Comparison of ENCODE assay signal across 8 cellular contexts in genomic region chr16:24075929-24076716, GRCh38.
A peak's percentile ranks its signal among the peaks of the same experiment; 100 is the strongest.
DNase-seq lines count a peak whose midpoint lies in the region; ATAC-seq, FAIRE-seq and TF ChIP-seq lines count a peak whose summit lies in the region.

No MANE protein-coding gene starts in this region.

- no peak overlapping the region for H3K4me3 ChIP-seq in HCT116 (replicated peaks in 1 of 2; ENCODE audit: low read depth in 1 of 2, low read length in 2 of 2)
- H3K4me3 ChIP-seq in RWPE2 (ENCODE audit: severe bottlenecking), result no peak overlapping the region
- no peak overlapping the region for H3K4me3 ChIP-seq in mesendoderm (ENCODE audit: low read length)
- H3K4me3 ChIP-seq in ovary, result no peak overlapping the region

- H3K27ac ChIP-seq in HCT116 (ENCODE audit: low read depth, low read length) (no peak overlapping the region), RWPE2 (ENCODE audit: poor library complexity, severe bottlenecking) (no peak overlapping the region), mesendoderm (ENCODE audit: low read depth, low read length) (no peak overlapping the region), ovary (no peak overlapping the region)

- H4K20me1 ChIP-seq in HCT116 (ENCODE audit: insufficient read depth), result no peaks in the 10 kb centered on the region

- DNase-seq in GM12891 (ENCODE audit: insufficient read length, low spot score) (no peak), HCT116 (ENCODE audit: low read depth, low spot score) (peak; percentile 10), RWPE2 (ENCODE audit: low spot score) (no peak), mesendoderm (peak; percentile 93), NCI-H1105 (lab: John Stamatoyannopoulos, UW) (no peak), NCI-H1694 treated with DMSO at 0.1 percent for 48 hours (lab: John Stamatoyannopoulos, UW) (no peak), ovary (no peak), NCI-H2081 (lab: John Stamatoyannopoulos, UW) (no peak)

- no peaks in the 10 kb centered on the region for H3K79me1 ChIP-seq in mesendoderm (ENCODE audit: low read length)

- H3K36me3 ChIP-seq in HCT116 (ENCODE audit: control insufficient read depth in 1 of 2, insufficient read depth in 2 of 2, low read length in 2 of 2) (no peaks in the 10 kb centered on the region), RWPE2 (ENCODE audit: low read depth) (no peaks in the 10 kb centered on the region), mesendoderm (ENCODE audit: control insufficient read depth, insufficient read depth, low read length) (no peaks in the 10 kb centered on the region), ovary (no peaks in the 10 kb centered on the region)

- no peak overlapping the region for H2AFZ ChIP-seq in HCT116 (ENCODE audit: low read depth, low read length, poor library complexity, severe bottlenecking)

- peak overlapping the region; percentile 84 for H4K8ac ChIP-seq in mesendoderm (ENCODE audit: low read depth, low read length)

- no peak overlapping the region for H2AK5ac ChIP-seq in mesendoderm (ENCODE audit: low read length)

- CTCF ChIA-PET in HCT116 (lab: Charles Lee), result no interaction called here

- ATAC-seq in HCT116 (peak; percentile 65), RWPE2 (ENCODE audit: low read depth) (peak; percentile 64)

- H3K4ac ChIP-seq in mesendoderm (ENCODE audit: low read depth, low read length), result no peak overlapping the region

- H3K79me2 ChIP-seq in HCT116 (ENCODE audit: insufficient read depth, low read length), result no peaks in the 10 kb centered on the region
- H3K79me2 ChIP-seq in mesendoderm (ENCODE audit: control insufficient read depth, insufficient read depth, low read length), result no peaks in the 10 kb centered on the region

- TF ChIP-seq RAD21 in HCT116 (IDR thresholded peaks at IDR 0.05; ENCODE audit: low read depth), result no peak

- no peak for TF ChIP-seq EP300 in ovary (IDR thresholded peaks at IDR 0.05)

- no peak overlapping the region for H3K23ac ChIP-seq in mesendoderm (ENCODE audit: low read length)

- no peak overlapping the region for H2BK5ac ChIP-seq in mesendoderm (ENCODE audit: low read length)

- WGBS in mesendoderm (ENCODE audit: extremely low coverage, insufficient coverage, low lambda C conversion rate), result no CpG with 5 or more reads among the region's 6 CpGs
- 30 to 42% (median 33%) methylated on average over 6 of the region's 6 CpGs for WGBS in ovary, 3 donors

- RAD21 ChIA-PET in HCT116 (lab: Charles Lee; ENCODE audit: low non-redundant PET in 1 of 2, low total read pairs in 2 of 2, uncharacterized antibody in 2 of 2, unreplicated experiment in 2 of 2), result no interaction called here

- no peak overlapping the region for H3K56ac ChIP-seq in mesendoderm (ENCODE audit: low read length)

- POLR2A ChIA-PET in HCT116 (lab: Charles Lee), result no interaction called here

- no peak overlapping the region for H4K5ac ChIP-seq in mesendoderm (ENCODE audit: low read length)

- H3K9me3 ChIP-seq in HCT116 (ENCODE audit: control insufficient read depth in 1 of 2, insufficient read depth in 1 of 2, low read depth in 1 of 2, low read length in 2 of 2) (no peaks in the 10 kb centered on the region), RWPE2 (ENCODE audit: severe bottlenecking) (no peaks in the 10 kb centered on the region), ovary (no peaks in the 10 kb centered on the region)

- H3K18ac ChIP-seq in mesendoderm (ENCODE audit: low read length), result peak overlapping the region; percentile 51

- no peak overlapping the region for H3K4me2 ChIP-seq in HCT116 (ENCODE audit: low read length)
- no peak overlapping the region for H3K4me2 ChIP-seq in mesendoderm (ENCODE audit: low read length)

- H3K9ac ChIP-seq in HCT116 (ENCODE audit: low read length) (no peak overlapping the region), mesendoderm (ENCODE audit: low read length) (no peak overlapping the region)

- no peaks in the 10 kb centered on the region for H3K9me2 ChIP-seq in HCT116 (ENCODE audit: insufficient read depth)

- intact Hi-C loops in HCT116 (cut with micrococcal nuclease), result loop anchor here (10.0 kb wide), 1 partner anchor 179 kb away; the partner anchor contains the start of gene CACNG3
- intact Hi-C loops in ovary (cut with DNase I), result no loop called here

- H3K27me3 ChIP-seq in HCT116 (ENCODE audit: insufficient read depth, low read length) (peaks cover 31% of the 10 kb centered on the region), RWPE2 (ENCODE audit: insufficient read depth, poor library complexity, severe bottlenecking) (peaks cover 10% of the 10 kb centered on the region), mesendoderm (ENCODE audit: insufficient read depth, low read length, poor library complexity) (no peaks in the 10 kb centered on the region), ovary (no peaks in the 10 kb centered on the region)

- no TSS peak for BruUV-seq in HCT116 (replicated peaks; lab: Mats Ljungman, UMichigan)

- TF ChIP-seq CTCF in HCT116 (IDR thresholded peaks at IDR 0.05 in 2 of 3, conservative IDR thresholded peaks at IDR 0.05 in 1 of 3; ENCODE audit: borderline replicate concordance in 1 of 3, insufficient read depth in 1 of 3, low read depth in 2 of 3, low read length in 2 of 3) (no peak), RWPE2 (IDR thresholded peaks at IDR 0.05; ENCODE audit: poor library complexity, severe bottlenecking) (no peak), ovary (IDR thresholded peaks at IDR 0.05) (no peak)

- H2BK120ac ChIP-seq in mesendoderm (ENCODE audit: low read depth, low read length), result no peak overlapping the region

- peaks cover 0 to 6% of the 10 kb centered on the region in 2 experiments; a peak in 1 of 4 replicates for H3K4me1 ChIP-seq in HCT116 (ENCODE audit: control insufficient read depth in 1 of 2, insufficient read depth in 2 of 2, low read length in 2 of 2)
- no peaks in the 10 kb centered on the region for H3K4me1 ChIP-seq in RWPE2 (ENCODE audit: insufficient read depth, poor library complexity, severe bottlenecking)
- peaks cover 3% of the 10 kb centered on the region for H3K4me1 ChIP-seq in mesendoderm (ENCODE audit: control insufficient read depth, low read depth, low read length)
- H3K4me1 ChIP-seq in ovary (ENCODE audit: insufficient read depth), result no peaks in the 10 kb centered on the region

- H2BK15ac ChIP-seq in mesendoderm (replicated peaks; ENCODE audit: low read depth), result no peak overlapping the region

- FAIRE-seq in GM12891 (lab: Jason Lieb, UNC), result peak; percentile 89

- TF ChIP-seq POLR2A in GM12891 (IDR thresholded peaks at IDR 0.05; ENCODE audit: low read depth, low read length) (no peak), HCT116 (IDR thresholded peaks at IDR 0.05; ENCODE audit: borderline replicate concordance, extremely low read depth, insufficient read depth, insufficient read length) (no peak), ovary (IDR thresholded peaks at IDR 0.05) (no peak)

TF ChIP-seq in GM12891, 5 proteins besides CTCF, POLR2A, EP300 and RAD21:
- TF ChIP-seq PAX5 (IDR thresholded peaks at IDR 0.05; ENCODE audit: insufficient read depth, low read length, severe bottlenecking) (no peak), SPI1 (IDR thresholded peaks at IDR 0.05; ENCODE audit: low read depth, low read length) (no peak), POU2F2 (IDR thresholded peaks at IDR 0.05; ENCODE audit: low read depth, low read length) (no peak), TAF1 (IDR thresholded peaks at IDR 0.05; ENCODE audit: low read depth, low read length) (no peak), POLR2AphosphoS5 (IDR thresholded peaks at IDR 0.05; ENCODE audit: low read depth, low read length) (no peak)

TF ChIP-seq in HCT116, 20 proteins besides CTCF, POLR2A, EP300 and RAD21:
- TF ChIP-seq POLR2AphosphoS5 (IDR thresholded peaks at IDR 0.05; ENCODE audit: low read depth, low read length) (no peak), EZH2phosphoT487 (IDR thresholded peaks at IDR 0.05; ENCODE audit: borderline replicate concordance) (no peak), JUND (IDR thresholded peaks at IDR 0.05) (no peak), SRF (IDR thresholded peaks at IDR 0.05; ENCODE audit: low read depth) (no peak), ZNF274 (IDR thresholded peaks at IDR 0.05; ENCODE audit: low read depth, low read length) (no peak), ELF1 (IDR thresholded peaks at IDR 0.05; ENCODE audit: borderline replicate concordance, low read depth) (no peak), TCF7L2 (IDR thresholded peaks at IDR 0.05; ENCODE audit: borderline replicate concordance, extremely low read depth, insufficient read depth, insufficient read length) (no peak), FOSL1 (IDR thresholded peaks at IDR 0.05; ENCODE audit: low read depth) (no peak), SIN3A (IDR thresholded peaks at IDR 0.05; ENCODE audit: low read depth) (no peak), SP1 (IDR thresholded peaks at IDR 0.05; ENCODE audit: low read depth) (no peak), MAX (IDR thresholded peaks at IDR 0.05) (no peak), EZH2 (IDR thresholded peaks at IDR 0.05) (no peak), CBX3 (IDR thresholded peaks at IDR 0.05; ENCODE audit: low read depth) (no peak)
- TF ChIP-seq, protein P1, sequence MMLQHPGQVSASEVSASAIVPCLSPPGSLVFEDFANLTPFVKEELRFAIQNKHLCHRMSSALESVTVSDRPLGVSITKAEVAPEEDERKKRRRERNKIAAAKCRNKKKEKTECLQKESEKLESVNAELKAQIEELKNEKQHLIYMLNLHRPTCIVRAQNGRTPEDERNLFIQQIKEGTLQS (IDR thresholded peaks at IDR 0.05), result no peak

Comparison
In these comparisons a context has a peak if more than half of its experiments do, and no peak if none do; other contexts are left out.
1. DNase-seq: peak in HCT116 (single experiment) and mesendoderm (single experiment); none in GM12891 (single experiment), RWPE2 (single experiment), NCI-H1105 (single experiment), NCI-H1694 treated with DMSO at 0.1 percent for 48 hours (single experiment), ovary (0 of 5) and NCI-H2081 (0 of 2).